ENCODE assay signal across 22 cellular contexts in the genomic region with DNA sequence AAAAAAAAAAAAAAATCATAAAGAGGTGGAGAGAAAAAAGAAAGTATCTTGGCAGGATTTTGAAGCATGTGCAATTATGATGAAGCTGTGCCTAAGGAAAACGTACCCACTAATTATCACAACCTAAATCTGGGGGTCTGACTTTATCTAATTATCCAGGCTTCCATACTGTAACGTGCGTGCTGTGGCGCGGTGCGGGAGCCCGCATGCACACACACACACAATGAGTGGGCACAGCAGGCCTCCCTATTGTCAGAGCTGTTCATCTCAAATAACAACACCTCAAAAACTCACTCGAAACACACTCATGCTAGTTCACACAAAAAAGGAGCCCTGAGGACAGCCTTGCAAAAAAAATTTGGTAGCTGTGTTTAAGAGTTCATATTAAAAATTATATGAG. TPM values are rescaled to one million over a fixed set of nuclear protein-coding genes. Genes with fewer than 3 reads are reported as not detected.
"Had no signal": no experiment of that assay in that cellular context is flagged by ENCODE, and none has a peak within 500 bp of the region (broad histone marks: within the 10 kb centered on the region; RNA-seq: fewer than 3 reads in every experiment).

No MANE protein-coding gene starts in this region.

- H3K4me2 ChIP-seq: KMS-11 had no signal

- DNase-seq: Kasumi-1, MM.1S, NCI-H1092 treated with DMSO at 0.1 percent for 48 hours, NCI-H146, NCI-H1694 treated with DMSO at 0.1 percent for 48 hours, NCI-H1930, NCI-H2081, NCI-H2107, NCI-H2171 treated with DMSO at 0.1 percent for 48 hours, NCI-H446, NCI-H510A treated with DMSO at 0.1 percent for 48 hours, NCI-H526, NCI-H774, Right ventricle myocardium superior, RPMI8226, SIG-M5 had no signal

- H3K27ac ChIP-seq: HL-60, KMS-11, SJSA1, SK-N-MC had no signal

- H3K9ac ChIP-seq: KMS-11 had no signal

- H3K9me3 Mint-ChIP-seq: IgD-negative memory B cell had no signal

- H3K36me3 ChIP-seq: SJSA1 had no signal

- H3K9me3 ChIP-seq: SJSA1 had no signal

- H3K4me3 Mint-ChIP-seq: IgD-negative memory B cell had no signal

- H3K27me3 ChIP-seq: SJSA1 had no signal

- H3K4me1 Mint-ChIP-seq: IgD-negative memory B cell had no signal

- H3K4me3 ChIP-seq: K562, SJSA1, SK-N-MC had no signal

- H3K4me1 ChIP-seq: SJSA1 had no signal

RNA-seq across cellular contexts. Expression of gene BEND7, which starts 31.9 kb away (rescaled TPM):
- polyA plus RNA-seq: IgD-negative memory B cell had no signal
